In the genomic region with DNA sequence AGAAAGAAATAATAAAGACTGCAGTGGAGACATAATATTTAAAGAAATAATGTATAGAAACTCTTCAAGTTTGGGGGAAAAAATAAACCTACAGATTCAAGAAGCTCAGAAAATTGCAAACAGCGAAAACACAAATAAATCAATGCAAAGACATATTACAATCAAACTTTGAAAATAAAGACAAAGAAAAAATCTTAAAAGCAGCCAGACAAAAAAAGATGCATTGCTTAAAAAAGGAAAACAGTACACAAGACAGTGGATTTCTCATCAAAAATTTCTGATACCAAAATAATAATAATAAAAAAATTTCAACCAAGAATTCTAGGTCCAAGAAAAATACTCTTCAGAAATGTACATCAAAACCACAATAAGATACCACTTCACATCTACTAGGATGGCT, we compare ENCODE assay signal across 8 cellular contexts.
"Had no signal": no experiment of that assay in that cellular context is flagged by ENCODE, and none has a peak within 500 bp of the region (broad histone marks: within the 10 kb centered on the region; RNA-seq: fewer than 3 reads in every experiment).

No MANE protein-coding gene starts in this region.

- DNase-seq: GDM1, GF-D8 had no signal

- ATAC-seq: GM12878 had no signal

- H3K4me3 ChIP-seq: GM12878 had no signal

- FAIRE-seq: G401.6, GM12878, GM12891, GM12892, GM18507, GM19239 had no signal
